Comparison of ENCODE assay signal across 8 cellular contexts in the genomic region with DNA sequence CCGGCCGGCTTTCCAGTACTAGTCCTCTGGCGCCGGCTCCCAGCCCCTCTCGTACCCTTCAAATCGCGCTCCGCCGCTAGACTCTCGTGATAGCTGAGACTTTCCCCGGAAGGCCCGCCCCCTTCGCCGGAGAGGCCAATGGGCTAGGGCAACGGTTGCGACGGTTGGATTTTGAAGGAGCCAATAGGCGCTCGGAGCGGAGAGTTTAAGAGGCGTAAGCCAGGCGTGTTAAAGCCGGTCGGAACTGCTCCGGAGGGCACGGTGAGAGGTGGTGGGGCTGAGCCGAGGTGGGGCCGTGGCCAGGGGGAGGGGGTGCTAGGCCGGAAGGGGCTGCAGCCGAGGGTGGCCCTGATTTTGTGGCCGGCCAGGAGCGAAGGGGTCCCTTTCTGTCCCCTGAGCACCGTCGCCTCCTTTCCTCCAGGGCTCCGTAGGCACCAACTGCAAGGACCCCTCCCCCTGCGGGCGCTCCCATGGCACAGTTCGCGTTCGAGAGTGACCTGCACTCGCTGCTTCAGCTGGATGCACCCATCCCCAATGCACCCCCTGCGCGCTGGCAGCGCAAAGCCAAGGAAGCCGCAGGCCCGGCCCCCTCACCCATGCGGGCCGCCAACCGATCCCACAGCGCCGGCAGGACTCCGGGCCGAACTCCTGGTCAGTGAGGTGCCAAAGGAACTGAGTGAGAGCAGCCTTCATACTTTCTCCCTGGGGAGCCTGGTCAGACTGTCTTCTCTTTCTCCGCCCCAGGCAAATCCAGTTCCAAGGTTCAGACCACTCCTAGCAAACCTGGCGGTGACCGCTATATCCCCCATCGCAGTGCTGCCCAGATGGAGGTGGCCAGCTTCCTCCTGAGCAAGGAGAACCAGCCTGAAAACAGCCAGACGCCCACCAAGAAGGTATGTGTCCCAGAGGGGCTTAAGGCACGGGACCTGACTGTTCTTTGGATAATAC. TPM values are rescaled to one million over a fixed set of nuclear protein-coding genes. Genes with fewer than 3 reads are reported as not detected.
DNase-seq lines count a peak whose midpoint lies in the region; ATAC-seq and TF ChIP-seq lines count a peak whose summit lies in the region.

A gene (plus strand): TSS at position 236 of the 948 bp plus-strand sequence. CDS start 235 bp downstream, at position 471.

- DNase-seq in BE2C: peak; percentile 94
- DNase-seq in GM19240 (ENCODE audit: insufficient read length, low spot score): peak; percentile 87
- DNase-seq in NCI-H526 (lab: John Stamatoyannopoulos, UW): peak; percentile 99 to 100
- peak; percentile 100 for DNase-seq in activated CD4-positive, alpha-beta T cell treated with anti-CD3 and anti-CD28 coated beads for 48 hours
- DNase-seq in colonic mucosa: peak; percentile 100
- DNase-seq in stimulated activated CD4-positive, alpha-beta T cell treated with anti-CD3 and anti-CD28 coated beads, Interleukin-1b, Interleukin-23, amount 100 ng/mL, for 4 hours (ENCODE audit: low read depth in 2 of 2): peak; percentile 95 to 98

- H3K4me3 ChIP-seq in BE2C (ENCODE audit: low read depth, low read length) (peak within 1 kb of the TSS; percentile 76), colonic mucosa (peak within 1 kb of the TSS; percentile 65)

- H3K9me3 ChIP-seq in BE2C: no peaks in the 10 kb centered on the region
- H3K9me3 ChIP-seq in colonic mucosa: no peaks in the 10 kb centered on the region

- H3K27me3 ChIP-seq in BE2C: no peaks in the 10 kb centered on the region
- no peaks in the 10 kb centered on the region for H3K27me3 ChIP-seq in colonic mucosa
- H3K27me3 ChIP-seq in layer of hippocampus (ENCODE audit: control insufficient read depth, insufficient read depth, low read length): no peaks in the 10 kb centered on the region

- H3K9ac ChIP-seq in colonic mucosa (ENCODE audit: low read depth in 2 of 2, low read length in 2 of 2): peak within 1 kb of the TSS; percentile 87 to 97

- H3K36me3 ChIP-seq in BE2C (peaks cover 27% of the 10 kb centered on the region), colonic mucosa (peaks cover 15% of the 10 kb centered on the region)

- H3K4me1 ChIP-seq in BE2C: no peaks in the 10 kb centered on the region
- peaks cover 5% of the 10 kb centered on the region for H3K4me1 ChIP-seq in colonic mucosa

- intact Hi-C loops in colonic mucosa (cut with DNase I): no loop called here

- H3K27ac ChIP-seq in colonic mucosa (peak within 1 kb of the TSS; percentile 98), layer of hippocampus (ENCODE audit: low read depth, low read length) (peak within 1 kb of the TSS; percentile 84)

- peak; percentile 96 for ATAC-seq in HG03460 (IDR thresholded peaks at IDR 0.05; ENCODE audit: unreplicated experiment)

- TF ChIP-seq CTCF in BE2C (IDR thresholded peaks at IDR 0.05; ENCODE audit: low read depth, low read length): no peak
- TF ChIP-seq CTCF in colonic mucosa (IDR thresholded peaks at IDR 0.05): no peak

RNA-seq across cellular contexts. Expression of the gene that starts here (rescaled TPM):
- 16.8 TPM for polyA plus RNA-seq in BE2C (2012; ENCODE audit: insufficient read depth, insufficient read length, low read depth)
- total RNA-seq in colonic mucosa: 100 to 1,000 TPM in 1 of 2 donors, 10 to 100 TPM in 1; 42.6 to 201 TPM

Comparison
In these comparisons a context has a peak if more than half of its experiments do, and no peak if none do; other contexts are left out.
1. Peak in every context shown above with its lines: DNase-seq, ATAC-seq, H3K4me3 ChIP-seq and H3K27ac ChIP-seq.